Comparison of ENCODE assay signal across 16 cellular contexts in genomic region chr6:32168350-32168749, GRCh38. TPM values are rescaled to one million over a fixed set of nuclear protein-coding genes. Genes with fewer than 3 reads are reported as not detected.
DNase-seq lines count a peak whose midpoint lies in the region; ATAC-seq and TF ChIP-seq lines count a peak whose summit lies in the region.
"Had no signal": no experiment of that assay in that cellular context is flagged by ENCODE, and none has a peak within 500 bp of the region (broad histone marks: within the 10 kb centered on the region; RNA-seq: fewer than 3 reads in every experiment).

No MANE protein-coding gene starts in this region.

- H3K27me3 ChIP-seq in endodermal cell (ENCODE audit: control insufficient read depth, insufficient read depth, low read length, poor library complexity, severe bottlenecking) (no peaks in the 10 kb centered on the region), stomach (no peaks in the 10 kb centered on the region)
- H3K27me3 ChIP-seq: vagina had no signal

- TF ChIP-seq EP300 in stomach (IDR thresholded peaks at IDR 0.05) = no peak

- H3K27me3 Mint-ChIP-seq in activated naive CD4-positive, alpha-beta T cell treated with anti-CD3 and anti-CD28 coated beads, Interleukin-2, amount 10 ng/mL, durations not matched to agents 7 days and 5 days = no peaks in the 10 kb centered on the region
- H3K27me3 Mint-ChIP-seq in endodermal cell (ENCODE audit: insufficient read depth) = no peaks in the 10 kb centered on the region
- no peaks in the 10 kb centered on the region for H3K27me3 Mint-ChIP-seq in activated CD4-positive, alpha-beta T cell treated with anti-CD3 and anti-CD28 coated beads, Interleukin-2, amount 10 ng/mL, durations not matched to agents 24 days and 14 days
- H3K27me3 Mint-ChIP-seq: activated naive CD8-positive, alpha-beta T cell; CD4-positive, alpha-beta memory T cell; central memory CD8-positive, alpha-beta T cell had no signal

- no peak for DNase-seq in activated naive CD4-positive, alpha-beta T cell treated with anti-CD3 and anti-CD28 coated beads, Interleukin-2, amount 50 U/mL, for 72 hours (ENCODE audit: low spot score in 2 of 2)
- DNase-seq in activated naive CD4-positive, alpha-beta T cell treated with anti-CD3 and anti-CD28 coated beads, Interleukin-2, amount 10 ng/mL, durations not matched to agents 7 days and 5 days = no peak
- DNase-seq in endodermal cell (no peak), stomach (no peak), NCI-H2081 treated with DMSO at 0.1 percent for 48 hours (lab: John Stamatoyannopoulos, UW) (no peak)
- DNase-seq in activated CD4-positive, alpha-beta T cell treated with anti-CD3 and anti-CD28 coated beads, Interleukin-2, amount 10 ng/mL, durations not matched to agents 24 days and 14 days = no peak
- DNase-seq: CD4-positive, alpha-beta memory T cell; foreskin melanocyte; KBM-7; NCI-H1417 treated with DMSO at 0.1 percent for 48 hours; nucleus accumbens; stimulated activated naive CD4-positive, alpha-beta T cell treated with Interleukin-2 at 50 U/mL for 16 hours had no signal

- no peak overlapping the region for H3K9ac ChIP-seq in endodermal cell (ENCODE audit: extremely low read depth, low read length, poor library complexity, severe bottlenecking)

- H3K9me3 Mint-ChIP-seq in activated naive CD4-positive, alpha-beta T cell treated with anti-CD3 and anti-CD28 coated beads, Interleukin-2, amount 50 U/mL, for 72 hours = no peaks in the 10 kb centered on the region
- no peaks in the 10 kb centered on the region for H3K9me3 Mint-ChIP-seq in activated naive CD4-positive, alpha-beta T cell treated with anti-CD3 and anti-CD28 coated beads, Interleukin-2, amount 10 ng/mL, durations not matched to agents 7 days and 5 days
- no peaks in the 10 kb centered on the region for H3K9me3 Mint-ChIP-seq in endodermal cell
- no peaks in the 10 kb centered on the region for H3K9me3 Mint-ChIP-seq in activated CD4-positive, alpha-beta T cell treated with anti-CD3 and anti-CD28 coated beads, Interleukin-2, amount 10 ng/mL, durations not matched to agents 24 days and 14 days
- H3K9me3 Mint-ChIP-seq: CD4-positive, alpha-beta memory T cell; central memory CD8-positive, alpha-beta T cell had no signal

- H3K4me3 Mint-ChIP-seq in activated naive CD4-positive, alpha-beta T cell treated with anti-CD3 and anti-CD28 coated beads, Interleukin-2, amount 10 ng/mL, durations not matched to agents 7 days and 5 days = no peak overlapping the region
- H3K4me3 Mint-ChIP-seq in endodermal cell = peak overlapping the region; percentile 40
- no peak overlapping the region for H3K4me3 Mint-ChIP-seq in activated CD4-positive, alpha-beta T cell treated with anti-CD3 and anti-CD28 coated beads, Interleukin-2, amount 10 ng/mL, durations not matched to agents 24 days and 14 days
- H3K4me3 Mint-ChIP-seq: activated naive CD8-positive, alpha-beta T cell; CD4-positive, alpha-beta memory T cell; central memory CD8-positive, alpha-beta T cell had no signal

- TF ChIP-seq CTCF in endodermal cell (conservative IDR thresholded peaks at IDR 0.05) = no peak
- TF ChIP-seq CTCF in stomach (IDR thresholded peaks at IDR 0.05) = no peak

- WGBS in endodermal cell (ENCODE audit: insufficient coverage in 1 of 2, insufficient read length in 1 of 2), 2 experiments = 71 to 100% methylated on average over 1 to 2 of the region's 2 CpGs
- WGBS in stomach, 5 donors = 37 to 63% (median 55%) methylated on average over 2 of the region's 2 CpGs

- H3K36me3 ChIP-seq in endodermal cell (ENCODE audit: control insufficient read depth, insufficient read depth, low read length) (peaks cover 66% of the 10 kb centered on the region), stomach (peaks cover 42 to 73% (median 71%) of the 10 kb centered on the region in 4 donors)

- H3K36me3 Mint-ChIP-seq in activated naive CD4-positive, alpha-beta T cell treated with anti-CD3 and anti-CD28 coated beads, Interleukin-2, amount 50 U/mL, for 72 hours = peaks cover 0 to 10% of the 10 kb centered on the region in 2 donors
- H3K36me3 Mint-ChIP-seq in activated naive CD4-positive, alpha-beta T cell treated with anti-CD3 and anti-CD28 coated beads, Interleukin-2, amount 10 ng/mL, durations not matched to agents 7 days and 5 days = peaks cover 36% of the 10 kb centered on the region
- H3K36me3 Mint-ChIP-seq in endodermal cell (ENCODE audit: low read depth) = peaks cover 68% of the 10 kb centered on the region
- peaks cover 26% of the 10 kb centered on the region for H3K36me3 Mint-ChIP-seq in activated CD4-positive, alpha-beta T cell treated with anti-CD3 and anti-CD28 coated beads, Interleukin-2, amount 10 ng/mL, durations not matched to agents 24 days and 14 days (ENCODE audit: low read depth)

- H3K4me1 ChIP-seq in endodermal cell (ENCODE audit: control insufficient read depth, insufficient read depth, low read length) (peaks cover 26% of the 10 kb centered on the region), stomach (peaks cover 34 to 54% (median 40%) of the 10 kb centered on the region in 4 donors)
- H3K4me1 ChIP-seq: vagina had no signal

- peaks cover 10% of the 10 kb centered on the region for H3K4me1 Mint-ChIP-seq in activated naive CD4-positive, alpha-beta T cell treated with anti-CD3 and anti-CD28 coated beads, Interleukin-2, amount 10 ng/mL, durations not matched to agents 7 days and 5 days
- H3K4me1 Mint-ChIP-seq in endodermal cell = peaks cover 52% of the 10 kb centered on the region
- H3K4me1 Mint-ChIP-seq in activated CD4-positive, alpha-beta T cell treated with anti-CD3 and anti-CD28 coated beads, Interleukin-2, amount 10 ng/mL, durations not matched to agents 24 days and 14 days = peaks cover 13% of the 10 kb centered on the region

- no peak for TF ChIP-seq POLR2A in stomach (IDR thresholded peaks at IDR 0.05)

- H3K27ac ChIP-seq in endodermal cell (ENCODE audit: low read depth, low read length) (peak overlapping the region; percentile 33), stomach (peak overlapping the region; percentile 39 to 75 (median 69))
- H3K27ac ChIP-seq: vagina, VCaP had no signal

- H3K4me3 ChIP-seq in endodermal cell (ENCODE audit: low read length) (peak overlapping the region; percentile 21), stomach (no peak overlapping the region)
- H3K4me3 ChIP-seq: vagina had no signal

- no peak for ATAC-seq in activated naive CD4-positive, alpha-beta T cell treated with anti-CD3 and anti-CD28 coated beads, Interleukin-2, amount 50 U/mL, for 72 hours

- CTCF ChIA-PET in activated naive CD4-positive, alpha-beta T cell treated with anti-CD3 and anti-CD28 coated beads, Interleukin-2, amount 10 ng/mL, durations not matched to agents 7 days and 5 days (lab: Charles Lee) = no interaction called here

- peak overlapping the region; percentile 4 to 70 for H3K27ac Mint-ChIP-seq in activated naive CD4-positive, alpha-beta T cell treated with anti-CD3 and anti-CD28 coated beads, Interleukin-2, amount 50 U/mL, for 72 hours
- H3K27ac Mint-ChIP-seq in activated naive CD4-positive, alpha-beta T cell treated with anti-CD3 and anti-CD28 coated beads, Interleukin-2, amount 10 ng/mL, durations not matched to agents 7 days and 5 days = no peak overlapping the region
- peak overlapping the region; percentile 96 for H3K27ac Mint-ChIP-seq in endodermal cell
- no peak overlapping the region for H3K27ac Mint-ChIP-seq in activated CD4-positive, alpha-beta T cell treated with anti-CD3 and anti-CD28 coated beads, Interleukin-2, amount 10 ng/mL, durations not matched to agents 24 days and 14 days
- H3K27ac Mint-ChIP-seq: activated naive CD8-positive, alpha-beta T cell had no signal

- H3K9me3 ChIP-seq in endodermal cell (ENCODE audit: control insufficient read depth, low read length) = no peaks in the 10 kb centered on the region
- no peaks in the 10 kb centered on the region for H3K9me3 ChIP-seq in stomach
- H3K9me3 ChIP-seq: vagina had no signal

- intact Hi-C loops in stomach (cut with DNase I; ENCODE audit: low total_unique reads) = no loop called here
- intact Hi-C loops in activated CD4-positive, alpha-beta T cell treated with anti-CD3 and anti-CD28 coated beads, Interleukin-2, amount 10 ng/mL, durations not matched to agents 24 days and 14 days (cut with micrococcal nuclease) = no loop called here

RNA-seq across cellular contexts. Expression of gene EGFL8, which starts 4.0 kb away (rescaled TPM):
- total RNA-seq in activated naive CD4-positive, alpha-beta T cell treated with anti-CD3 and anti-CD28 coated beads, Interleukin-2, amount 50 U/mL, for 72 hours = 10 to 100 TPM; 13.4 to 14.5 TPM
- total RNA-seq in endodermal cell = 10 to 100 TPM; 27.9 to 39.6 TPM
- polyA plus RNA-seq in endodermal cell (2013, experiment 1 of 2) = 38.0 TPM
- polyA plus RNA-seq in endodermal cell (2013, experiment 2 of 2) = 33.1 TPM
- 100 to 1,000 TPM in 1 of 5 donors, 10 to 100 TPM in 2, 1 to 10 TPM in 1, under 1 TPM in 1; 0.87 to 224 (median 10.1) TPM for total RNA-seq in stomach
- 10 to 100 TPM; 14.6 to 30.3 (median 16.6) TPM for polyA plus RNA-seq in stomach
- 8.6 and 9.7 TPM in 2 replicates for total RNA-seq in activated CD4-positive, alpha-beta T cell treated with anti-CD3 and anti-CD28 coated beads, Interleukin-2, amount 10 ng/mL, durations not matched to agents 24 days and 14 days

RNA-seq across cellular contexts. Expression of gene AGPAT1, which starts 7.5 kb away (rescaled TPM):
- total RNA-seq in activated naive CD4-positive, alpha-beta T cell treated with anti-CD3 and anti-CD28 coated beads, Interleukin-2, amount 50 U/mL, for 72 hours = 10 to 100 TPM; 33.2 to 35.0 TPM
- total RNA-seq in endodermal cell (100 to 1,000 TPM; 124 to 147 TPM), stomach (10 to 100 TPM in 4 of 5 donors, 1 to 10 TPM in 1; 7.3 to 52.6 (median 33.5) TPM)
- 126 TPM for polyA plus RNA-seq in endodermal cell (2013, experiment 1 of 2)
- polyA plus RNA-seq in endodermal cell (2013, experiment 2 of 2) = 113 TPM
- 10 to 100 TPM; 31.3 to 41.9 (median 36.2) TPM for polyA plus RNA-seq in stomach
- 31.4 and 32.6 TPM in 2 replicates for total RNA-seq in activated CD4-positive, alpha-beta T cell treated with anti-CD3 and anti-CD28 coated beads, Interleukin-2, amount 10 ng/mL, durations not matched to agents 24 days and 14 days

RNA-seq across cellular contexts. Expression of gene RNF5, which starts 9.9 kb away (rescaled TPM):
- 10 to 100 TPM; 62.6 to 86.2 TPM for total RNA-seq in activated naive CD4-positive, alpha-beta T cell treated with anti-CD3 and anti-CD28 coated beads, Interleukin-2, amount 50 U/mL, for 72 hours
- total RNA-seq in endodermal cell = 10 to 100 TPM; 68.0 to 71.3 TPM
- 114 TPM for polyA plus RNA-seq in endodermal cell (2013, experiment 1 of 2)
- 109 TPM for polyA plus RNA-seq in endodermal cell (2013, experiment 2 of 2)
- 10 to 100 TPM; 22.6 to 71.4 (median 50.9) TPM for total RNA-seq in stomach
- polyA plus RNA-seq in stomach = 100 to 1,000 TPM in 1 of 3 donors, 10 to 100 TPM in 2; 92.5 to 107 (median 93.2) TPM
- 59.9 and 62.6 TPM in 2 replicates for total RNA-seq in activated CD4-positive, alpha-beta T cell treated with anti-CD3 and anti-CD28 coated beads, Interleukin-2, amount 10 ng/mL, durations not matched to agents 24 days and 14 days

RNA-seq across cellular contexts. Expression of gene PPT2, which starts 14.4 kb away (rescaled TPM):
- total RNA-seq in activated naive CD4-positive, alpha-beta T cell treated with anti-CD3 and anti-CD28 coated beads, Interleukin-2, amount 50 U/mL, for 72 hours = 10 to 100 TPM; 13.6 to 18.7 TPM
- total RNA-seq in endodermal cell (10 to 100 TPM; 51.1 to 65.3 TPM), stomach (10 to 100 TPM in 4 of 5 donors, 1 to 10 TPM in 1; 5.8 to 73.0 (median 35.7) TPM)
- 39.5 TPM for polyA plus RNA-seq in endodermal cell (2013, experiment 1 of 2)
- 33.9 TPM for polyA plus RNA-seq in endodermal cell (2013, experiment 2 of 2)
- 10 to 100 TPM in 1 of 3 donors, 1 to 10 TPM in 2; 5.8 to 11.1 (median 7.9) TPM for polyA plus RNA-seq in stomach
- total RNA-seq in activated CD4-positive, alpha-beta T cell treated with anti-CD3 and anti-CD28 coated beads, Interleukin-2, amount 10 ng/mL, durations not matched to agents 24 days and 14 days = 11.3 and 12.7 TPM in 2 replicates

RNA-seq across cellular contexts. Expression of gene AGER, which starts 15.7 kb away (rescaled TPM):
- total RNA-seq in activated naive CD4-positive, alpha-beta T cell treated with anti-CD3 and anti-CD28 coated beads, Interleukin-2, amount 50 U/mL, for 72 hours = 10 to 100 TPM; 21.6 to 26.3 TPM
- total RNA-seq in endodermal cell (10 to 100 TPM; 29.8 to 35.2 TPM), stomach (10 to 100 TPM in 2 of 5 donors, 1 to 10 TPM in 2, under 1 TPM in 1; 0.87 to 35.6 (median 2.8) TPM)
- polyA plus RNA-seq in endodermal cell (2013, experiment 1 of 2) = 16.4 TPM
- polyA plus RNA-seq in endodermal cell (2013, experiment 2 of 2) = 11.9 TPM
- polyA plus RNA-seq in stomach = 10 to 100 TPM; 13.0 to 18.0 (median 16.9) TPM
- total RNA-seq in activated CD4-positive, alpha-beta T cell treated with anti-CD3 and anti-CD28 coated beads, Interleukin-2, amount 10 ng/mL, durations not matched to agents 24 days and 14 days = 20.7 and 24.1 TPM in 2 replicates

Comparison
In these comparisons a context has a peak if more than half of its experiments do, and no peak if none do; other contexts are left out.
1. H3K27ac Mint-ChIP-seq: peak in activated naive CD4-positive, alpha-beta T cell treated with anti-CD3 and anti-CD28 coated beads, Interleukin-2, amount 50 U/mL, for 72 hours (2 of 2) and endodermal cell (single experiment); none in activated naive CD4-positive, alpha-beta T cell treated with anti-CD3 and anti-CD28 coated beads, Interleukin-2, amount 10 ng/mL, durations not matched to agents 7 days and 5 days (single experiment) and activated CD4-positive, alpha-beta T cell treated with anti-CD3 and anti-CD28 coated beads, Interleukin-2, amount 10 ng/mL, durations not matched to agents 24 days and 14 days (single experiment).